Comparison of ENCODE assay signal across 27 cellular contexts in genomic region chr1:9960011-9960410, GRCh38. TPM values are rescaled to one million over a fixed set of nuclear protein-coding genes. Genes with fewer than 3 reads are reported as not detected.
DNase-seq lines count a peak whose midpoint lies in the region; ATAC-seq and TF ChIP-seq lines count a peak whose summit lies in the region.
"Had no signal": no experiment of that assay in that cellular context is flagged by ENCODE, and none has a peak within 500 bp of the region (broad histone marks: within the 10 kb centered on the region; RNA-seq: fewer than 3 reads in every experiment).

No MANE protein-coding gene starts in this region.

- TF ChIP-seq CTCF in fibroblast of pulmonary artery (IDR thresholded peaks at IDR 0.05; ENCODE audit: low read length, missing control alignments) = no peak

- DNase-seq in right cardiac atrium (peak in 2 of 3 donors; percentile 34 to 54), cardiac septum (ENCODE audit: low spot score) (no peak), NCI-H226 (peak; percentile 16), fibroblast of pulmonary artery (ENCODE audit: low read depth) (peak; percentile 35), germinal center (ENCODE audit: low spot score) (no peak), DMS153 treated with DMSO at 0.1 percent for 48 hours (lab: John Stamatoyannopoulos, UW; ENCODE audit: unreplicated experiment) (no peak)
- DNase-seq: AML-193; Caco-2; CD8-positive, alpha-beta T cell; DMS79; EL; GDM1; IMR-90; KG1; NCI-H1105; NCI-H1436 treated with DMSO at 0.1 percent for 48 hours; NCI-H187 treated with DMSO at 0.1 percent for 48 hours; NCI-H526 treated with DMSO at 0.1 percent for 48 hours; Right ventricle myocardium superior; RPMI8226 had no signal

- no peaks in the 10 kb centered on the region for H3K9me3 ChIP-seq in right cardiac atrium (ENCODE audit: control insufficient read depth, low read length)
- H3K9me3 ChIP-seq: A549, Caco-2 had no signal

- intact Hi-C loops in right cardiac atrium (cut with DNase I) (no loop called here), cardiac septum (cut with DNase I) (no loop called here)

- no peak overlapping the region for H3K27ac ChIP-seq in right cardiac atrium (ENCODE audit: low read length)
- H3K27ac ChIP-seq: A549, C4-2B had no signal

- ATAC-seq in right cardiac atrium (peak; percentile 47 to 55), GM21529 (IDR thresholded peaks at IDR 0.05; ENCODE audit: unreplicated experiment) (no peak), GM19324 (IDR thresholded peaks at IDR 0.05; ENCODE audit: low FRiP score, unreplicated experiment) (no peak)
- ATAC-seq: A549; CD8-positive, alpha-beta T cell had no signal

- H3K4me1 ChIP-seq in right cardiac atrium (ENCODE audit: control insufficient read depth, insufficient read depth, low read length) = no peaks in the 10 kb centered on the region
- H3K4me1 ChIP-seq: A549 had no signal

- no peaks in the 10 kb centered on the region for H3K27me3 ChIP-seq in right cardiac atrium (ENCODE audit: control insufficient read depth, insufficient read depth)

- H3K4me3 ChIP-seq in right cardiac atrium (ENCODE audit: low read length) (no peak overlapping the region), fibroblast of pulmonary artery (replicated peaks; ENCODE audit: low read depth, low read length) (no peak overlapping the region)
- H3K4me3 ChIP-seq: A549, GM12878 had no signal

- WGBS in right cardiac atrium = 55% methylated on average over 4 of the region's 4 CpGs

RNA-seq across cellular contexts. Expression of gene NMNAT1, which starts 16.7 kb away (rescaled TPM):
- 10 to 100 TPM; 15.5 to 19.1 (median 18.1) TPM for total RNA-seq in right cardiac atrium
- polyA plus RNA-seq in right cardiac atrium = 13.1 TPM
- total RNA-seq in cardiac septum = 18.5 TPM

RNA-seq across cellular contexts. Expression of gene LZIC, which starts 16.8 kb away (rescaled TPM):
- total RNA-seq in right cardiac atrium (10 to 100 TPM; 30.5 to 36.9 (median 33.8) TPM), cardiac septum (29.7 TPM)
- 22.6 TPM for polyA plus RNA-seq in right cardiac atrium

RNA-seq across cellular contexts. Expression of gene RBP7, which starts 37.0 kb away (rescaled TPM):
- 10 to 100 TPM; 22.4 to 26.1 (median 25.1) TPM for total RNA-seq in right cardiac atrium
- polyA plus RNA-seq in right cardiac atrium = 89.8 TPM
- total RNA-seq in cardiac septum = 7.4 TPM
- total RNA-seq: CD8-positive, alpha-beta T cell; GM12878; H4; IMR-90; SK-MEL-5 had no signal

RNA-seq across cellular contexts. Expression of gene CTNNBIP1, which starts 49.9 kb away (rescaled TPM):
- total RNA-seq in right cardiac atrium (10 to 100 TPM; 39.0 to 71.8 (median 53.2) TPM), cardiac septum (19.3 TPM)
- polyA plus RNA-seq in right cardiac atrium = 31.9 TPM

Comparison
In these comparisons a context has a peak if more than half of its experiments do, and no peak if none do; other contexts are left out.
1. DNase-seq: peak in right cardiac atrium (2 of 3), NCI-H226 (single experiment) and fibroblast of pulmonary artery (single experiment); none in cardiac septum (single experiment), germinal center (single experiment) and DMS153 treated with DMSO at 0.1 percent for 48 hours (single experiment).
2. ATAC-seq: peak in right cardiac atrium (2 of 2); none in GM21529 (single experiment) and GM19324 (single experiment).